17 cellular contexts compared by ENCODE assay signal in the genomic region with DNA sequence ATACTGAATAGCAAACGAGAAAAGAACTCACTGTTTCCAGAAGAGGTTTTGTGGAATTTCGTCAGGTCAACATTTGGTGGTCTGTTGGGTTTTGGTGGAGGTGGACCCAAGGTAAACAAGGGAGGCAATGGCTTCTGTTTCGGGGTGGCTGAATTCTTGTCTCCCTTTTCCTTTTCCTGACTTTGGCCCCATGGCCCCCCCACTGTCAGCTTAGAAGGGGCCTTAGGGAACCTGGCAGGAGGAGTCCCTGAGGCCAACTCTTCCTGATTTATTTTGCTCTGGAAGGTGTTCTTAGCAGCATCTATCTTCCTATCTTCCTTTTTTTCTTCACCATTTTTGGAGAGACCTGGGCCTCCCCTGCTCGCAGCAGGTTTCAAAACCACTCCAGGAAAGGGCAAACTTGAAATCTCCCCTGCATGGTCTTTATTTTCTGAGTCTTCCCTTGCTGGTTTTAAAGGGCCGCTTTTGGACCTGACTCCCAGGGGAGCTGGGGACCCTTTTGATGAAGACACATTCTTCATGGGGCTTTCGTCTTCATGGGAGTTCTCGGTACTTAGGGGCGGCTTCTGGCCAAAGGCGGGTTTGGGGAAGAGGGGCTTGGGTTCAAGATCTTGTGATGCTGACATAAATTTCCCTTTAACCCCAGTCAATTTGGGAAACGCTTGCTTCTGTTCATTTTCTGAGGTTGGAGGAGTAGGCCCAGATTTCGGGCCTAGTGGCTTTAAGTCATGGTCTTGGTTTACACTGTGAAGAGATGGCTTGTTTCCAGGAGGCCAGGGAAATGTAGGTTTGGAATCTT. TPM values are rescaled to one million over a fixed set of nuclear protein-coding genes. Genes with fewer than 3 reads are reported as not detected.
DNase-seq lines count a peak whose midpoint lies in the region; ATAC-seq and TF ChIP-seq lines count a peak whose summit lies in the region.
"Had no signal": no experiment of that assay in that cellular context is flagged by ENCODE, and none has a peak within 500 bp of the region (broad histone marks: within the 10 kb centered on the region; RNA-seq: fewer than 3 reads in every experiment).

No MANE protein-coding gene starts in this region.

- H3K4me3 ChIP-seq in HCT116 (replicated peaks in 1 of 2; ENCODE audit: low read depth in 1 of 2, low read length in 2 of 2) (no peak overlapping the region), dorsolateral prefrontal cortex (no peak overlapping the region)
- H3K4me3 ChIP-seq: BLaER1, body of pancreas, ovary had no signal

- no peak for TF ChIP-seq RAD21 in HCT116 (IDR thresholded peaks at IDR 0.05; ENCODE audit: low read depth)

- POLR2A ChIA-PET in HCT116 (lab: Charles Lee), result no interaction called here
- POLR2A ChIA-PET in activated naive CD8-positive, alpha-beta T cell treated with anti-CD3 and anti-CD28 coated beads, Interleukin-2, amount 10 ng/mL, durations not matched to agents 7 days and 5 days (lab: Charles Lee), result interaction anchor here (0.9 to 6.2 kb wide), 9 partner anchors 8 to 81 kb away, joined by 3 to 86 read pairs (median 8); no protein-coding TSS in a partner anchor
- POLR2A ChIA-PET in naive thymus-derived CD8-positive, alpha-beta T cell (lab: Charles Lee), result interaction anchor here (1.2 to 20.1 kb wide), 10 partner anchors 9 to 129 kb away, joined by 3 to 446 read pairs (median 8); partner anchors contain the start of gene FYB1

- RAD21 ChIA-PET in HCT116 (lab: Charles Lee; ENCODE audit: low non-redundant PET in 1 of 2, low total read pairs in 2 of 2, uncharacterized antibody in 2 of 2, unreplicated experiment in 2 of 2), result no interaction called here

- peak overlapping the region; percentile 83 to 96 (median 96) for H3K27ac Mint-ChIP-seq in CD14-positive monocyte
- peak overlapping the region; percentile 96 for H3K27ac Mint-ChIP-seq in activated naive CD8-positive, alpha-beta T cell treated with anti-CD3 and anti-CD28 coated beads, Interleukin-2, amount 10 ng/mL, durations not matched to agents 7 days and 5 days
- peak overlapping the region; percentile 93 to 100 (median 96) for H3K27ac Mint-ChIP-seq in naive thymus-derived CD8-positive, alpha-beta T cell

- H3K27me3 ChIP-seq in HCT116 (ENCODE audit: insufficient read depth, low read length), result no peaks in the 10 kb centered on the region
- H3K27me3 ChIP-seq in dorsolateral prefrontal cortex, result peaks cover 0 to 4% (median 0%) of the 10 kb centered on the region in 45 donors
- H3K27me3 ChIP-seq: BLaER1, body of pancreas, ovary had no signal

- no peaks in the 10 kb centered on the region for H3K9me2 ChIP-seq in HCT116 (ENCODE audit: insufficient read depth)

- peaks cover 16 to 17% of the 10 kb centered on the region in 2 experiments; a peak in 3 of 4 replicates for H3K4me1 ChIP-seq in HCT116 (ENCODE audit: control insufficient read depth in 1 of 2, insufficient read depth in 2 of 2, low read length in 2 of 2)
- H3K4me1 ChIP-seq: BLaER1, body of pancreas had no signal

- no peaks in the 10 kb centered on the region for H3K79me2 ChIP-seq in HCT116 (ENCODE audit: insufficient read depth, low read length)

- no peak for DNase-seq in CD14-positive monocyte (ENCODE audit: low spot score)
- DNase-seq in HCT116 (ENCODE audit: low read depth, low spot score), result no peak
- DNase-seq in activated naive CD8-positive, alpha-beta T cell treated with anti-CD3 and anti-CD28 coated beads, Interleukin-2, amount 10 ng/mL, durations not matched to agents 7 days and 5 days, result no peak
- DNase-seq in naive thymus-derived CD8-positive, alpha-beta T cell, result no peak
- DNase-seq in dorsolateral prefrontal cortex, result no peak
- DNase-seq: mesenchymal stem cell; NCI-H2171; ovary; SHP77; stimulated activated CD4-positive, alpha-beta T cell treated with anti-CD3 and anti-CD28 coated beads, Interleukin-12 subunit alpha, Interleukin-12 subunit beta, amount 100 ng/mL, for 4 hours had no signal

- H3K27ac ChIP-seq in HCT116 (ENCODE audit: low read depth, low read length) (no peak overlapping the region), dorsolateral prefrontal cortex (peak overlapping the region in 7 of 59 donors; percentile 10 to 69 (median 38))
- H3K27ac ChIP-seq: BLaER1, body of pancreas, ovary had no signal

- no peak for ATAC-seq in HCT116
- no peak for ATAC-seq in activated naive CD8-positive, alpha-beta T cell treated with anti-CD3 and anti-CD28 coated beads, Interleukin-2, amount 10 ng/mL, durations not matched to agents 7 days and 5 days (ENCODE audit: low read depth)
- ATAC-seq in naive thymus-derived CD8-positive, alpha-beta T cell, result no peak
- no peak for ATAC-seq in GM21786 (IDR thresholded peaks at IDR 0.05; ENCODE audit: unreplicated experiment)
- no peak for ATAC-seq in SK-N-SH treated with all-trans-retinoic acid at 6 μM for 48 hours
- no peak for ATAC-seq in HG02759 (IDR thresholded peaks at IDR 0.05; ENCODE audit: unreplicated experiment)
- ATAC-seq: body of pancreas had no signal

- CTCF ChIA-PET in HCT116 (lab: Charles Lee), result interaction anchor here (0.7 to 1.0 kb wide), 2 partner anchors 16 kb away, joined by 3 read pairs; no protein-coding TSS in a partner anchor

- H3K4me3 Mint-ChIP-seq in CD14-positive monocyte, result peak overlapping the region; percentile 65 to 75
- peak overlapping the region; percentile 91 for H3K4me3 Mint-ChIP-seq in activated naive CD8-positive, alpha-beta T cell treated with anti-CD3 and anti-CD28 coated beads, Interleukin-2, amount 10 ng/mL, durations not matched to agents 7 days and 5 days
- peak overlapping the region; percentile 84 to 99 (median 96) for H3K4me3 Mint-ChIP-seq in naive thymus-derived CD8-positive, alpha-beta T cell

- H4K20me1 ChIP-seq in HCT116 (ENCODE audit: insufficient read depth), result no peaks in the 10 kb centered on the region
- H4K20me1 ChIP-seq: BLaER1 had no signal

- intact Hi-C loops in CD14-positive monocyte (cut with micrococcal nuclease) (loop anchor here in 1 of 2 donors (10.0 kb wide), 1 partner anchor 47 kb away; no protein-coding TSS in a partner anchor), HCT116 (cut with micrococcal nuclease) (no loop called here), dorsolateral prefrontal cortex (cut with DNase I) (loop anchor here in 1 of 2 donors (10.0 kb wide), 1 partner anchor 207 kb away; no protein-coding TSS in a partner anchor)

- TF ChIP-seq POLR2A in HCT116 (IDR thresholded peaks at IDR 0.05; ENCODE audit: borderline replicate concordance, extremely low read depth, insufficient read depth, insufficient read length), result no peak

- BruUV-seq in HCT116 (replicated peaks; lab: Mats Ljungman, UMichigan), result no TSS peak

- TF ChIP-seq CTCF in CD14-positive monocyte (IDR thresholded peaks at IDR 0.05) (no peak), HCT116 (IDR thresholded peaks at IDR 0.05 in 2 of 3, conservative IDR thresholded peaks at IDR 0.05 in 1 of 3; ENCODE audit: borderline replicate concordance in 1 of 3, insufficient read depth in 1 of 3, low read depth in 2 of 3, low read length in 2 of 3) (no peak), dorsolateral prefrontal cortex (IDR thresholded peaks at IDR 0.05 in 54 of 56, conservative IDR thresholded peaks at IDR 0.05 in 2 of 56; ENCODE audit: low read depth in 1 of 56, partially characterized antibody in 56 of 56) (no peak)

- no peak overlapping the region for H3K9ac ChIP-seq in HCT116 (ENCODE audit: low read length)
- H3K9ac ChIP-seq: BLaER1 had no signal

- H3K36me3 ChIP-seq in HCT116 (ENCODE audit: control insufficient read depth in 1 of 2, insufficient read depth in 2 of 2, low read length in 2 of 2), result no peaks in the 10 kb centered on the region
- H3K36me3 ChIP-seq: BLaER1, ovary had no signal

- H3K9me3 Mint-ChIP-seq in CD14-positive monocyte, result peaks cover 0 to 2% (median 0%) of the 10 kb centered on the region in 7 donors
- no peaks in the 10 kb centered on the region for H3K9me3 Mint-ChIP-seq in activated naive CD8-positive, alpha-beta T cell treated with anti-CD3 and anti-CD28 coated beads, Interleukin-2, amount 10 ng/mL, durations not matched to agents 7 days and 5 days
- no peaks in the 10 kb centered on the region for H3K9me3 Mint-ChIP-seq in naive thymus-derived CD8-positive, alpha-beta T cell

- H3K27me3 Mint-ChIP-seq in CD14-positive monocyte (ENCODE audit: low read depth in 3 of 3), result no peaks in the 10 kb centered on the region
- no peaks in the 10 kb centered on the region for H3K27me3 Mint-ChIP-seq in activated naive CD8-positive, alpha-beta T cell treated with anti-CD3 and anti-CD28 coated beads, Interleukin-2, amount 10 ng/mL, durations not matched to agents 7 days and 5 days
- H3K27me3 Mint-ChIP-seq in naive thymus-derived CD8-positive, alpha-beta T cell, result peaks cover 0 to 1% (median 0%) of the 10 kb centered on the region in 5 donors

- H3K36me3 Mint-ChIP-seq in CD14-positive monocyte, result peaks cover 42 to 43% of the 10 kb centered on the region in 2 donors
- peaks cover 25% of the 10 kb centered on the region for H3K36me3 Mint-ChIP-seq in activated naive CD8-positive, alpha-beta T cell treated with anti-CD3 and anti-CD28 coated beads, Interleukin-2, amount 10 ng/mL, durations not matched to agents 7 days and 5 days
- peaks cover 21 to 39% (median 23%) of the 10 kb centered on the region in 3 donors for H3K36me3 Mint-ChIP-seq in naive thymus-derived CD8-positive, alpha-beta T cell

- H3K9me3 ChIP-seq in HCT116 (ENCODE audit: control insufficient read depth in 1 of 2, insufficient read depth in 1 of 2, low read depth in 1 of 2, low read length in 2 of 2), result no peaks in the 10 kb centered on the region
- H3K9me3 ChIP-seq: BLaER1, body of pancreas, ovary had no signal

- H3K4me2 ChIP-seq in HCT116 (ENCODE audit: low read length), result no peak overlapping the region
- H3K4me2 ChIP-seq: BLaER1 had no signal

- peaks cover 87% of the 10 kb centered on the region for H3K4me1 Mint-ChIP-seq in CD14-positive monocyte
- H3K4me1 Mint-ChIP-seq in activated naive CD8-positive, alpha-beta T cell treated with anti-CD3 and anti-CD28 coated beads, Interleukin-2, amount 10 ng/mL, durations not matched to agents 7 days and 5 days, result peaks cover 28% of the 10 kb centered on the region
- H3K4me1 Mint-ChIP-seq in naive thymus-derived CD8-positive, alpha-beta T cell, result peaks cover 18 to 68% (median 40%) of the 10 kb centered on the region in 4 donors

- H2AFZ ChIP-seq in HCT116 (ENCODE audit: low read depth, low read length, poor library complexity, severe bottlenecking), result no peak overlapping the region

TF ChIP-seq in HCT116, 20 proteins besides CTCF, POLR2A, EP300 and RAD21 (continues in another document):
- TF ChIP-seq SP1 (IDR thresholded peaks at IDR 0.05; ENCODE audit: low read depth) (no peak), ZFX (IDR thresholded peaks at IDR 0.05) (peak; percentile 37; the same call in 1 of the 2 replicates)

TF ChIP-seq in SK-N-SH treated with all-trans-retinoic acid at 6 μM for 48 hours, 23 proteins besides CTCF, POLR2A, EP300 and RAD21 (continues in another document):
- TF ChIP-seq OSR1 (CRISPR knock-in tag; IDR thresholded peaks at IDR 0.05), result no peak

RNA-seq across cellular contexts. Expression of gene FYB1, which starts 17.4 kb away (rescaled TPM):
- polyA plus RNA-seq in CD14-positive monocyte, result 100 to 1,000 TPM in 1 of 2 donors, 10 to 100 TPM in 1; 75.3 to 141 TPM
- total RNA-seq in HCT116 (2021; ENCODE audit: unreplicated experiment) (0.42 TPM), dorsolateral prefrontal cortex (10 to 100 TPM in 81 of 120 experiments, 1 to 10 TPM in 39; 2.2 to 46.5 (median 12.0) TPM)
- polyA plus RNA-seq in HCT116 (2012), result not detected in 2 replicates
- total RNA-seq in activated naive CD8-positive, alpha-beta T cell treated with anti-CD3 and anti-CD28 coated beads, Interleukin-2, amount 10 ng/mL, durations not matched to agents 7 days and 5 days, result 100 to 1,000 TPM; 355 to 358 TPM
- total RNA-seq in naive thymus-derived CD8-positive, alpha-beta T cell, result 100 to 1,000 TPM; 579 to 642 TPM
- polyA plus RNA-seq in naive thymus-derived CD8-positive, alpha-beta T cell, result 100 to 1,000 TPM; 181 to 431 (median 312) TPM
- total RNA-seq: fibroblast of villous mesenchyme, HT1080 had no signal

Comparison
In these comparisons a context has a peak if more than half of its experiments do, and no peak if none do; other contexts are left out.
1. RNA of gene FYB1, which starts 17.4 kb away (total RNA-seq): 579 to 642 TPM in naive thymus-derived CD8-positive, alpha-beta T cell and 355 to 358 TPM in activated naive CD8-positive, alpha-beta T cell treated with anti-CD3 and anti-CD28 coated beads, Interleukin-2, amount 10 ng/mL, durations not matched to agents 7 days and 5 days; 2.2 to 46.5 TPM in dorsolateral prefrontal cortex and 0.42 TPM in HCT116 (single experiment); every median in the first group is over 4 times any median in the second.
2. Peak in every context shown above with its lines, with median percentiles within 50 percentile points of each other: H3K27ac Mint-ChIP-seq and H3K4me3 Mint-ChIP-seq.